In the genomic region with DNA sequence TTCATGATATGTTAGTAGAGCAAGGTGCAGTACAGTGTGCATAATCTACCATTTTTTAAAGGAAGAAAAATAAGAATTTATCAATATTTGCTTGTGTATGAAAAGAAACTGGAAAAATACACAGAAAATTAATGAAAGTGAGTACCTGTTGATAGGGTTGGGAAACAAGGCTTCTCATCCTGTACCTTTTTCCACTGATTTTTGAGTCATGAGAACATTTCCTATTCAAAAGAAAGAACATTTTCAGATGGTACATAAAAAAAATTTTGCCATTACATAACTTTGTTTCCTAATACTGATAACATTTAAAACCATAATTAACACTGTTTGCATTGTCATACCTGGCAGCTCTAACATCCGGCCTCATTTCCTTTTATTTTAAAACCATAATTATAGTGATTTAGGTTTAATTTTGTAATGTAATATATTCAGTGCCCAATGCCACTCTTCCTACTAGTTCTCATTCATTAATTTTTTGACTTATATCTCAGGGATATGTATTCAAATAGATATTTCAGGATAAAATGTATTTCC, we compare ENCODE assay signal across 16 cellular contexts. TPM values are rescaled to one million over a fixed set of nuclear protein-coding genes. Genes with fewer than 3 reads are reported as not detected.
DNase-seq lines count a peak whose midpoint lies in the region; ATAC-seq and TF ChIP-seq lines count a peak whose summit lies in the region.
"Had no signal": no experiment of that assay in that cellular context is flagged by ENCODE, and none has a peak within 500 bp of the region (broad histone marks: within the 10 kb centered on the region; RNA-seq: fewer than 3 reads in every experiment).

No MANE protein-coding gene starts in this region.

- H3K27me3 ChIP-seq in right atrium auricular region: no peaks in the 10 kb centered on the region
- no peaks in the 10 kb centered on the region for H3K27me3 ChIP-seq in upper lobe of right lung
- no peaks in the 10 kb centered on the region for H3K27me3 ChIP-seq in upper lobe of left lung
- H3K27me3 ChIP-seq: BE2C, colonic mucosa had no signal

- H3K36me3 ChIP-seq in right atrium auricular region (no peaks in the 10 kb centered on the region), upper lobe of right lung (peaks cover 9% of the 10 kb centered on the region), upper lobe of left lung (peaks cover 0 to 14% (median 6%) of the 10 kb centered on the region in 4 donors)
- H3K36me3 ChIP-seq: BE2C, colonic mucosa had no signal

- no peak for ATAC-seq in left cardiac atrium
- no peak for ATAC-seq in activated CD8-positive, alpha-beta T cell treated with anti-CD3 and anti-CD28 coated beads for 36 hours
- ATAC-seq in memory B cell (ENCODE audit: low read depth): no peak
- ATAC-seq in upper lobe of right lung: no peak
- ATAC-seq in upper lobe of left lung (ENCODE audit: low FRiP score in 2 of 2): no peak
- ATAC-seq in HG03175 (IDR thresholded peaks at IDR 0.05; ENCODE audit: unreplicated experiment): no peak

- peak overlapping the region; percentile 39 for H3K27ac Mint-ChIP-seq in activated CD8-positive, alpha-beta T cell treated with anti-CD3 and anti-CD28 coated beads for 36 hours
- peak overlapping the region; percentile 58 for H3K27ac Mint-ChIP-seq in memory B cell

- H3K9me3 ChIP-seq in right atrium auricular region: no peaks in the 10 kb centered on the region
- H3K9me3 ChIP-seq in upper lobe of right lung: no peaks in the 10 kb centered on the region
- H3K9me3 ChIP-seq in upper lobe of left lung: no peaks in the 10 kb centered on the region
- H3K9me3 ChIP-seq: BE2C, colonic mucosa had no signal

- H3K4me1 Mint-ChIP-seq in activated CD8-positive, alpha-beta T cell treated with anti-CD3 and anti-CD28 coated beads for 36 hours (ENCODE audit: low read depth): peaks cover 64% of the 10 kb centered on the region
- peaks cover 24% of the 10 kb centered on the region for H3K4me1 Mint-ChIP-seq in memory B cell

- H3K27ac ChIP-seq in right atrium auricular region (peak overlapping the region; percentile 44 to 63), upper lobe of right lung (peak overlapping the region; percentile 55), upper lobe of left lung (peak overlapping the region in 2 of 4 donors; percentile 48 to 59)
- H3K27ac ChIP-seq: colonic mucosa had no signal

- no peak overlapping the region for H3K4me3 ChIP-seq in right atrium auricular region
- no peak overlapping the region for H3K4me3 ChIP-seq in upper lobe of right lung
- H3K4me3 ChIP-seq in upper lobe of left lung: no peak overlapping the region
- H3K4me3 ChIP-seq: colonic mucosa had no signal

- TF ChIP-seq POLR2A in upper lobe of left lung (IDR thresholded peaks at IDR 0.05): no peak

- no peak for TF ChIP-seq EP300 in upper lobe of left lung (IDR thresholded peaks at IDR 0.05)

- H3K4me3 Mint-ChIP-seq in activated CD8-positive, alpha-beta T cell treated with anti-CD3 and anti-CD28 coated beads for 36 hours: no peak overlapping the region
- H3K4me3 Mint-ChIP-seq in memory B cell: no peak overlapping the region
- H3K4me3 Mint-ChIP-seq: activated CD4-positive, alpha-beta T cell treated with anti-CD3 and anti-CD28 coated beads, Interleukin-2, amount 10 ng/mL, durations not matched to agents 24 days and 14 days had no signal

- WGBS in upper lobe of left lung, 2 donors: 40 to 48% methylated on average over 1 of the region's 1 CpG

- no peaks in the 10 kb centered on the region for H3K27me3 Mint-ChIP-seq in activated CD8-positive, alpha-beta T cell treated with anti-CD3 and anti-CD28 coated beads for 36 hours
- no peaks in the 10 kb centered on the region for H3K27me3 Mint-ChIP-seq in memory B cell
- H3K27me3 Mint-ChIP-seq: activated CD4-positive, alpha-beta T cell treated with anti-CD3 and anti-CD28 coated beads, Interleukin-2, amount 10 ng/mL, durations not matched to agents 24 days and 14 days had no signal

- TF ChIP-seq CTCF in right atrium auricular region (IDR thresholded peaks at IDR 0.05) (no peak), upper lobe of right lung (IDR thresholded peaks at IDR 0.05) (no peak), upper lobe of left lung (IDR thresholded peaks at IDR 0.05) (no peak)
- TF ChIP-seq CTCF in activated CD8-positive, alpha-beta T cell treated with anti-CD3 and anti-CD28 coated beads for 36 hours (IDR thresholded peaks at IDR 0.05): no peak

- CTCF ChIA-PET in activated CD8-positive, alpha-beta T cell treated with anti-CD3 and anti-CD28 coated beads for 36 hours (lab: Charles Lee): interaction anchor here (0.7 to 4.5 kb wide), 9 partner anchors 9 to 143 kb away, joined by 3 to 31 read pairs (median 4); partner anchors contain the start of gene SEC22C

- POLR2A ChIA-PET in activated CD8-positive, alpha-beta T cell treated with anti-CD3 and anti-CD28 coated beads for 36 hours (lab: Charles Lee): interaction anchor here (0.6 kb wide), 1 partner anchor 10 kb away, joined by 3 read pairs; no protein-coding TSS in a partner anchor

- H3K9me3 Mint-ChIP-seq in activated CD8-positive, alpha-beta T cell treated with anti-CD3 and anti-CD28 coated beads for 36 hours: no peaks in the 10 kb centered on the region
- H3K9me3 Mint-ChIP-seq in memory B cell: no peaks in the 10 kb centered on the region
- H3K9me3 Mint-ChIP-seq: activated CD4-positive, alpha-beta T cell treated with anti-CD3 and anti-CD28 coated beads, Interleukin-2, amount 10 ng/mL, durations not matched to agents 24 days and 14 days had no signal

- peaks cover 0 to 59% of the 10 kb centered on the region in 2 donors for H3K4me1 ChIP-seq in right atrium auricular region
- peaks cover 35% of the 10 kb centered on the region for H3K4me1 ChIP-seq in upper lobe of right lung
- peaks cover 36 to 55% (median 40%) of the 10 kb centered on the region in 4 donors for H3K4me1 ChIP-seq in upper lobe of left lung
- H3K4me1 ChIP-seq: BE2C had no signal

- intact Hi-C loops in left cardiac atrium (cut with DNase I): no loop called here
- intact Hi-C loops in activated CD8-positive, alpha-beta T cell treated with anti-CD3 and anti-CD28 coated beads for 36 hours (cut with micrococcal nuclease): no loop called here
- intact Hi-C loops in upper lobe of right lung (cut with DNase I): no loop called here

- DNase-seq in right atrium auricular region (ENCODE audit: low spot score) (no peak), left cardiac atrium (no peak), memory B cell (ENCODE audit: low spot score in 2 of 2) (no peak), upper lobe of right lung (no peak), upper lobe of left lung (no peak), NCI-H1930 (lab: John Stamatoyannopoulos, UW) (no peak)
- no peak for DNase-seq in activated CD8-positive, alpha-beta T cell treated with anti-CD3 and anti-CD28 coated beads for 36 hours
- DNase-seq: activated CD4-positive, alpha-beta T cell treated with anti-CD3 and anti-CD28 coated beads, Interleukin-2, amount 10 ng/mL, durations not matched to agents 24 days and 14 days; anterior cingulate cortex; BE2C; colonic mucosa; DMS153; hippocampal formation; kidney glomerular epithelial cell; SHP77 treated with DMSO at 0.1 percent for 48 hours had no signal

- H3K36me3 Mint-ChIP-seq in activated CD8-positive, alpha-beta T cell treated with anti-CD3 and anti-CD28 coated beads for 36 hours (ENCODE audit: low read depth): peaks cover 27% of the 10 kb centered on the region
- peaks cover 15% of the 10 kb centered on the region for H3K36me3 Mint-ChIP-seq in memory B cell

RNA-seq across cellular contexts. Expression of gene NKTR, which starts 11.7 kb away (rescaled TPM):
- total RNA-seq in right atrium auricular region (10 to 100 TPM; 14.1 to 20.4 TPM), left cardiac atrium (10 to 100 TPM; 26.5 to 35.9 TPM), upper lobe of right lung (92.1 TPM), upper lobe of left lung (100 to 1,000 TPM in 3 of 6 donors, 10 to 100 TPM in 3; 53.7 to 231 (median 103) TPM)
- 10 to 100 TPM; 63.4 to 65.9 TPM for total RNA-seq in activated CD8-positive, alpha-beta T cell treated with anti-CD3 and anti-CD28 coated beads for 36 hours

RNA-seq across cellular contexts. Expression of gene SS18L2, which starts 21.6 kb away (rescaled TPM):
- total RNA-seq in right atrium auricular region (10 to 100 TPM in 1 of 2 donors, 1 to 10 TPM in 1; 8.4 to 13.9 TPM), left cardiac atrium (10 to 100 TPM; 13.4 to 14.1 TPM), upper lobe of right lung (22.0 TPM), upper lobe of left lung (10 to 100 TPM in 4 of 6 donors, 1 to 10 TPM in 2; 2.6 to 25.8 (median 17.9) TPM)
- 10 to 100 TPM; 56.9 to 59.6 TPM for total RNA-seq in activated CD8-positive, alpha-beta T cell treated with anti-CD3 and anti-CD28 coated beads for 36 hours

RNA-seq across cellular contexts. Expression of gene SEC22C, which starts 30.4 kb away (rescaled TPM):
- 10 to 100 TPM; 32.3 to 36.2 TPM for total RNA-seq in right atrium auricular region
- 10 to 100 TPM; 24.4 to 29.8 TPM for total RNA-seq in left cardiac atrium
- 10 to 100 TPM; 35.0 to 35.7 TPM for total RNA-seq in activated CD8-positive, alpha-beta T cell treated with anti-CD3 and anti-CD28 coated beads for 36 hours
- total RNA-seq in upper lobe of right lung: 48.6 TPM
- 10 to 100 TPM; 36.3 to 59.7 (median 50.6) TPM for total RNA-seq in upper lobe of left lung

RNA-seq across cellular contexts. Expression of gene ZBTB47, which starts 41.3 kb away (rescaled TPM):
- total RNA-seq in right atrium auricular region (100 to 1,000 TPM in 1 of 2 donors, 10 to 100 TPM in 1; 92.4 to 129 TPM), left cardiac atrium (100 to 1,000 TPM in 1 of 2 donors, 10 to 100 TPM in 1; 68.5 to 108 TPM), upper lobe of right lung (28.1 TPM), upper lobe of left lung (10 to 100 TPM; 25.1 to 35.8 (median 29.9) TPM)
- under 1 TPM; 0.43 to 0.45 TPM for total RNA-seq in activated CD8-positive, alpha-beta T cell treated with anti-CD3 and anti-CD28 coated beads for 36 hours
